1 cellular context compared by ENCODE assay signal in genomic region chr14:94379291-94380224, GRCh38.
TF ChIP-seq lines count a peak whose summit lies in the region.

No MANE protein-coding gene starts in this region.

TF ChIP-seq in HepG2, 621 proteins besides CTCF, POLR2A, EP300 and RAD21:
- no peak for TF ChIP-seq CREB1 (IDR thresholded peaks at IDR 0.05)
- 0 out of 2 replicates have a peak, but pooled peaks have one; percentile 21 for TF ChIP-seq CREB1 (CRISPR knock-in tag; IDR thresholded peaks at IDR 0.05)
- TF ChIP-seq REL (CRISPR knock-in tag; conservative IDR thresholded peaks at IDR 0.05), result 0 out of 2 replicates have a peak, but pooled peaks have one; percentile 23
- peak; percentile 55 for TF ChIP-seq HNRNPH1 (optimal IDR thresholded peaks at IDR 0.05; ENCODE audit: low read depth, low read length)
- peak; percentile 93 for TF ChIP-seq PAF1 (CRISPR knock-in tag; IDR thresholded peaks at IDR 0.05)
- TF ChIP-seq TARDBP (CRISPR knock-in tag; IDR thresholded peaks at IDR 0.05), result no peak
- peak; percentile 50 for TF ChIP-seq AGO2 (optimal IDR thresholded peaks at IDR 0.05; ENCODE audit: low read depth, low read length)
- TF ChIP-seq ZNF280D (CRISPR knock-in tag; IDR thresholded peaks at IDR 0.05), result 0 out of 2 replicates have a peak, but pooled peaks have one; percentile 34
- peak; percentile 54; the same call in 1 of the 2 replicates for TF ChIP-seq POLR2AphosphoS5 (IDR thresholded peaks at IDR 0.05; ENCODE audit: low read depth, low read length)
- TF ChIP-seq SAFB2 (CRISPR knock-in tag; IDR thresholded peaks at IDR 0.05; ENCODE audit: borderline replicate concordance, low read depth), result peak; percentile 1; the same call in 1 of the 2 replicates
- no peak for TF ChIP-seq ZNF672 (CRISPR knock-in tag; IDR thresholded peaks at IDR 0.05)
- TF ChIP-seq ZNF547 (CRISPR knock-in tag; IDR thresholded peaks at IDR 0.05), result 0 out of 2 replicates have a peak, but pooled peaks have one; percentile 9
- 0 out of 2 replicates have a peak, but pooled peaks have one; percentile 17 for TF ChIP-seq ZNF331 (CRISPR knock-in tag; IDR thresholded peaks at IDR 0.05)
- TF ChIP-seq ZNF709 (CRISPR knock-in tag; IDR thresholded peaks at IDR 0.05), result peak; percentile 48; the same call in 1 of the 2 replicates
- 0 out of 2 replicates have a peak, but pooled peaks have one; percentile 46 for TF ChIP-seq GZF1 (CRISPR knock-in tag; IDR thresholded peaks at IDR 0.05)
- TF ChIP-seq ZNF678 (CRISPR knock-in tag; IDR thresholded peaks at IDR 0.05), result no peak
- peak; percentile 87 for TF ChIP-seq RBFOX2 (IDR thresholded peaks at IDR 0.05; ENCODE audit: low read depth, low read length)
- 0 out of 2 replicates have a peak, but pooled peaks have one; percentile 24 for TF ChIP-seq ATF7-NPFF (CRISPR knock-in tag; IDR thresholded peaks at IDR 0.05; ENCODE audit: low read depth)
- TF ChIP-seq POLR2G (IDR thresholded peaks at IDR 0.05; ENCODE audit: low read depth, low read length), result peak; percentile 50
- peak; percentile 83 for TF ChIP-seq RBM22 (optimal IDR thresholded peaks at IDR 0.05; ENCODE audit: low read length)
- no peak for TF ChIP-seq CENPT (CRISPR knock-in tag; IDR thresholded peaks at IDR 0.05; ENCODE audit: low read depth)
